22 cellular contexts compared by ENCODE assay signal in the genomic region with DNA sequence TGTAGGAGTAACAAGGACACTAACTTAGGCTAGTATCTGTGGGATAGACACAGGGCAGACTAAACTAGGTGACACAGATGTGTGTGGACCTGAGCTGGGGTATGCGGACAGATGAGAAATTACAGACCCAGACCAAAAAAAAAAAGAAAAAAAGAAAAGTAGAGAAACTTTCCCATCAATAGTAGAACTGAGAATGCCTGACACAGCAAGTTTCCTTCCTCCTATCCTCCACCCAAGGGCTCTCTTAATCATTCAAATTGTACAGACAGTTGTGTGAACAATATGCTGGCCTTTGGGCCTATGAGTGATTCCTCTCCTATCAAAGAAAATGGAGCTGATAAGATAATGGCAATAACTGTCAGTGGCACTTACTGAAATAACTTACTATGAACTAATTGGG.
"Had no signal": no experiment of that assay in that cellular context is flagged by ENCODE, and none has a peak within 500 bp of the region (broad histone marks: within the 10 kb centered on the region; RNA-seq: fewer than 3 reads in every experiment).

No MANE protein-coding gene starts in this region.

- H3K27me3 ChIP-seq: heart left ventricle, neutrophil, stomach, transverse colon had no signal

- H3K27ac Mint-ChIP-seq: endodermal cell; naive thymus-derived CD4-positive, alpha-beta T cell had no signal

- H3K4me3 Mint-ChIP-seq: endodermal cell; naive thymus-derived CD4-positive, alpha-beta T cell had no signal

- H3K9me3 ChIP-seq: neutrophil, psoas muscle, stomach, thoracic aorta, transverse colon had no signal

- FAIRE-seq: colon, endothelial cell of umbilical vein, frontal cortex, islet of Langerhans had no signal

- H3K4me1 ChIP-seq: heart left ventricle, psoas muscle, stomach, transverse colon had no signal

- H3K4me3 ChIP-seq: heart left ventricle, psoas muscle, stomach, thoracic aorta, transverse colon had no signal

- H3K27ac ChIP-seq: heart left ventricle, neutrophil, psoas muscle, stomach, thoracic aorta, transverse colon had no signal

- H3K36me3 ChIP-seq: heart left ventricle, neutrophil, stomach, thoracic aorta, transverse colon had no signal

- DNase-seq: dermis blood vessel endothelial cell; endodermal cell; heart left ventricle; hippocampal formation; kidney glomerular epithelial cell; mammary epithelial cell; naive thymus-derived CD4-positive, alpha-beta T cell; psoas muscle; retina; stimulated activated CD4-positive, alpha-beta T cell treated with anti-CD3 and anti-CD28 coated beads, Interleukin-2, amount 100 ng/mL, for 24 hours; stimulated activated CD4-positive, alpha-beta T cell treated with anti-CD3 and anti-CD28 coated beads, Interleukin-4, amount 100 ng/mL, for 4 hours; stimulated activated naive CD4-positive, alpha-beta T cell; stomach; substantia nigra; transverse colon had no signal

- ATAC-seq: heart left ventricle; naive thymus-derived CD4-positive, alpha-beta T cell; psoas muscle; sciatic nerve had no signal
